In the genomic region with DNA sequence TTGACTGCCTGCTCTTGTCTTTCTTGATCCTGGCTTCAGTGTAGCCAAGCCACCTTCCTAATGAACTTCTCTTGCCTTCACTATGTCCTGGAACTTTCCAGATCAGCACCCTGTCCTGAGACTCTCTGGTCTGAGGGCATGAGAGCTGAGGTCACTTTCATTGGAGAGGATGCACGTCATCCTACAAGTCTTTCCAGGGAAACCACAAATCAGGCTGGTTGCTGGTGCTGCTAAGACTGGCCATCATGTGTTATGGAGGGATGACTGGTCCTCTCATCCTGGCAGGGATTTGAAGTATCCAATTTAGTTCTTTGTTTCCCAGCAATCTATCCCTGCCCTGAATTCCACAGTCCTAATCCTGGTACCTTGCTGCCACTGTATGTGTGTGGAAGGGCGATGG, we compare ENCODE assay signal across 24 cellular contexts.
DNase-seq lines count a peak whose midpoint lies in the region; ATAC-seq and TF ChIP-seq lines count a peak whose summit lies in the region.
"Had no signal": no experiment of that assay in that cellular context is flagged by ENCODE, and none has a peak within 500 bp of the region (broad histone marks: within the 10 kb centered on the region; RNA-seq: fewer than 3 reads in every experiment).

No MANE protein-coding gene starts in this region.

- peak overlapping the region; percentile 25 for H3K27ac Mint-ChIP-seq in neural progenitor cell

- intact Hi-C loops in IMR-90 (cut with micrococcal nuclease) = no loop called here

- CTCF ChIA-PET in IMR-90 (lab: Yijun Ruan, JAX) = no interaction called here

- H3K4me1 Mint-ChIP-seq in neural progenitor cell = no peaks in the 10 kb centered on the region

- H3K9me3 Mint-ChIP-seq in neural progenitor cell = no peaks in the 10 kb centered on the region

- peaks cover 2% of the 10 kb centered on the region for H3K27me3 Mint-ChIP-seq in neural progenitor cell (ENCODE audit: insufficient read depth, low read depth)

- H3K4ac ChIP-seq in IMR-90 (ENCODE audit: low read depth, low read length) (no peak overlapping the region), mesendoderm (ENCODE audit: low read depth, low read length) (no peak overlapping the region)

- in situ Hi-C loops in IMR-90 (cut with MboI; ENCODE audit: low sequenced_read_pairs) = no loop called here

- H4K5ac ChIP-seq in IMR-90 (ENCODE audit: low read depth, low read length) = no peak overlapping the region
- H4K5ac ChIP-seq in mesendoderm (ENCODE audit: low read length) = no peak overlapping the region

- H3K56ac ChIP-seq in IMR-90 (ENCODE audit: extremely low read depth, insufficient read depth, low read length) (no peak overlapping the region), mesendoderm (ENCODE audit: low read length) (no peak overlapping the region)

- H2AK9ac ChIP-seq in IMR-90 (replicated peaks; ENCODE audit: low read depth, low read length, poor library complexity) = no peak overlapping the region

- TF ChIP-seq CTCF in IMR-90 (conservative IDR thresholded peaks at IDR 0.05; ENCODE audit: low read depth, low read length) = no peak
- no peak for TF ChIP-seq CTCF in fibroblast of mammary gland (conservative IDR thresholded peaks at IDR 0.05; ENCODE audit: control insufficient read depth, insufficient read depth, low read depth, low read length)
- TF ChIP-seq CTCF in neural progenitor cell (IDR thresholded peaks at IDR 0.05) = no peak

- no TSS peak for BruUV-seq in IMR-90 (replicated peaks; lab: Mats Ljungman, UMichigan)

- H3K4me1 ChIP-seq in IMR-90 (ENCODE audit: control insufficient read depth, insufficient read depth, low read length) (peaks cover under 1% of the 10 kb centered on the region; the same call in 1 of the 2 replicates), neural progenitor cell (no peaks in the 10 kb centered on the region), mesendoderm (ENCODE audit: control insufficient read depth, low read depth, low read length) (no peaks in the 10 kb centered on the region)
- H3K4me1 ChIP-seq: A549, BE2C had no signal

- no peaks in the 10 kb centered on the region for H3K79me2 ChIP-seq in neural progenitor cell (ENCODE audit: low read depth)
- no peaks in the 10 kb centered on the region for H3K79me2 ChIP-seq in mesendoderm (ENCODE audit: control insufficient read depth, insufficient read depth, low read length)

- no peaks in the 10 kb centered on the region for H3F3A ChIP-seq in neural progenitor cell (ENCODE audit: low read depth)

- no peak for TF ChIP-seq RAD21 in IMR-90 (IDR thresholded peaks at IDR 0.05; ENCODE audit: low read length)

- ATAC-seq in IMR-90 (ENCODE audit: low read depth) = no peak
- ATAC-seq in HG02973 (IDR thresholded peaks at IDR 0.05; ENCODE audit: unreplicated experiment) = no peak
- ATAC-seq: A549, GM12878, HCT116 had no signal

- DNase-seq in EH (ENCODE audit: low read depth) (peak; percentile 8), IMR-90 (peak; percentile 12), fibroblast of mammary gland (ENCODE audit: low read depth) (peak; percentile 46), neural progenitor cell (ENCODE audit: low spot score) (no peak), NCI-H345 (lab: John Stamatoyannopoulos, UW) (no peak), NCI-H1694 treated with DMSO at 0.1 percent for 48 hours (lab: John Stamatoyannopoulos, UW) (no peak), mesendoderm (no peak)
- DNase-seq: BE2C, DMS53, GOT3, Kasumi-1, MM.1S, NCI-H1048, NCI-H1436, NCI-H2029 treated with DMSO at 0.1 percent for 48 hours, NCI-H226, NCI-H524, NCI-H774, OCI-M1, Right ventricle myocardium superior had no signal

- H2BK20ac ChIP-seq in IMR-90 (ENCODE audit: low read depth, low read length) = no peak overlapping the region

- WGBS in IMR-90 (ENCODE audit: extremely low coverage in 2 of 2, insufficient read length in 1 of 2), 2 experiments = no CpG with 5 or more reads among the region's 2 CpGs
- no CpG with 5 or more reads among the region's 2 CpGs for whole genome bisulfite sequencing in mesendoderm (ENCODE audit: extremely low coverage, insufficient coverage, low lambda C conversion rate)

- H3K9ac ChIP-seq in IMR-90 (ENCODE audit: low read depth, low read length) (no peak overlapping the region), neural progenitor cell (no peak overlapping the region), mesendoderm (ENCODE audit: low read length) (no peak overlapping the region)

- H4K8ac ChIP-seq in IMR-90 (ENCODE audit: low read depth in 2 of 2, low read length in 2 of 2) (no peak overlapping the region), mesendoderm (ENCODE audit: low read depth, low read length) (no peak overlapping the region)

- no peaks in the 10 kb centered on the region for H3K9me1 ChIP-seq in IMR-90 (ENCODE audit: insufficient read depth, low read length)

- H3K79me1 ChIP-seq in IMR-90 (ENCODE audit: low read depth in 1 of 2, low read length in 2 of 2) (no peaks in the 10 kb centered on the region), mesendoderm (ENCODE audit: low read length) (no peaks in the 10 kb centered on the region)

- H3K27me3 ChIP-seq in IMR-90 (ENCODE audit: control insufficient read depth, insufficient read depth, low read length) (no peaks in the 10 kb centered on the region), neural progenitor cell (no peaks in the 10 kb centered on the region), mesendoderm (ENCODE audit: insufficient read depth, low read length, poor library complexity) (no peaks in the 10 kb centered on the region)
- H3K27me3 ChIP-seq: BE2C had no signal

- H2BK15ac ChIP-seq in IMR-90 (ENCODE audit: low read depth, low read length) = no peak overlapping the region
- H2BK15ac ChIP-seq in mesendoderm (replicated peaks; ENCODE audit: low read depth) = no peak overlapping the region

- H3K4me3 ChIP-seq in IMR-90 (ENCODE audit: insufficient read depth, low read depth, low read length) = no peak overlapping the region
- H3K4me3 ChIP-seq in fibroblast of mammary gland (ENCODE audit: control insufficient read depth, low read depth, low read length) = no peak overlapping the region
- H3K4me3 ChIP-seq in neural progenitor cell = no peak overlapping the region
- H3K4me3 ChIP-seq in mesendoderm (ENCODE audit: low read length) = no peak overlapping the region
- H3K4me3 ChIP-seq: A549, GM12878 had no signal

- dilution Hi-C loops in IMR-90 (cut with HindIII; ENCODE audit: low sequenced_read_pairs, unreplicated experiment) = no loop called here

- H3K4me3 Mint-ChIP-seq in neural progenitor cell = no peak overlapping the region

- no peak overlapping the region for H3K27ac ChIP-seq in IMR-90 (ENCODE audit: insufficient read depth, low read length)
- no peak overlapping the region for H3K27ac ChIP-seq in neural progenitor cell
- H3K27ac ChIP-seq in mesendoderm (ENCODE audit: low read depth, low read length) = no peak overlapping the region
- H3K27ac ChIP-seq: A549 had no signal

- H3K18ac ChIP-seq in IMR-90 (ENCODE audit: low read depth, low read length) = no peak overlapping the region
- H3K18ac ChIP-seq in mesendoderm (ENCODE audit: low read length) = no peak overlapping the region

- no peak overlapping the region for H4K91ac ChIP-seq in IMR-90 (ENCODE audit: insufficient read depth, low read depth, low read length)

- no peak overlapping the region for H3K23ac ChIP-seq in IMR-90 (ENCODE audit: low read depth, low read length)
- no peak overlapping the region for H3K23ac ChIP-seq in mesendoderm (ENCODE audit: low read length)

- no peaks in the 10 kb centered on the region for H3K36me3 Mint-ChIP-seq in neural progenitor cell

- no peak for TF ChIP-seq POLR2A in IMR-90 (IDR thresholded peaks at IDR 0.05; ENCODE audit: low read depth, low read length)

- POLR2A ChIA-PET in IMR-90 (lab: Charles Lee; ENCODE audit: unreplicated experiment) = no interaction called here

- H2BK5ac ChIP-seq in IMR-90 (ENCODE audit: low read depth, low read length, poor library complexity, severe bottlenecking) (no peak overlapping the region), mesendoderm (ENCODE audit: low read length) (no peak overlapping the region)

- no peaks in the 10 kb centered on the region for H4K20me1 ChIP-seq in IMR-90 (ENCODE audit: insufficient read depth, low read length)
- no peaks in the 10 kb centered on the region for H4K20me1 ChIP-seq in neural progenitor cell (ENCODE audit: low read depth)

- no peak overlapping the region for H2BK120ac ChIP-seq in IMR-90 (ENCODE audit: low read depth, low read length)
- H2BK120ac ChIP-seq in mesendoderm (ENCODE audit: low read depth, low read length) = no peak overlapping the region

- H2AFZ ChIP-seq in IMR-90 (replicated peaks; ENCODE audit: low read length, poor library complexity) (no peak overlapping the region), neural progenitor cell (replicated peaks) (no peak overlapping the region)

- H2AK5ac ChIP-seq in IMR-90 (ENCODE audit: low read depth, low read length) (no peak overlapping the region), mesendoderm (ENCODE audit: low read length) (no peak overlapping the region)

- H3K4me2 ChIP-seq in IMR-90 (ENCODE audit: low read depth, low read length) = no peak overlapping the region
- H3K4me2 ChIP-seq in neural progenitor cell = no peak overlapping the region
- no peak overlapping the region for H3K4me2 ChIP-seq in mesendoderm (ENCODE audit: low read length)
- H3K4me2 ChIP-seq: A549 had no signal

- H3K9me3 ChIP-seq in IMR-90 (ENCODE audit: control insufficient read depth, insufficient read depth, low read length) (no peaks in the 10 kb centered on the region), neural progenitor cell (ENCODE audit: low read depth) (no peaks in the 10 kb centered on the region)
- H3K9me3 ChIP-seq: A549, BE2C had no signal

- H3K36me3 ChIP-seq in IMR-90 (ENCODE audit: control insufficient read depth, insufficient read depth, low read length) (no peaks in the 10 kb centered on the region), neural progenitor cell (no peaks in the 10 kb centered on the region), mesendoderm (ENCODE audit: control insufficient read depth, insufficient read depth, low read length) (no peaks in the 10 kb centered on the region)
- H3K36me3 ChIP-seq: BE2C had no signal

- H3K14ac ChIP-seq in IMR-90 (replicated peaks; ENCODE audit: low read depth, low read length) = no peak overlapping the region

TF ChIP-seq in IMR-90, 13 proteins besides CTCF, POLR2A, EP300 and RAD21 (continues in another document):
- TF ChIP-seq USF2 (IDR thresholded peaks at IDR 0.05; ENCODE audit: low read depth, low read length) (no peak), SMC3 (IDR thresholded peaks at IDR 0.05; ENCODE audit: low read depth, low read length) (no peak), CHD1 (IDR thresholded peaks at IDR 0.05; ENCODE audit: low read depth, low read length) (no peak), RCOR1 (IDR thresholded peaks at IDR 0.05; ENCODE audit: insufficient replicate concordance, low read length) (no peak)

Comparison
In these comparisons a context has a peak if more than half of its experiments do, and no peak if none do; other contexts are left out.
1. DNase-seq: peak in EH (single experiment), IMR-90 (single experiment) and fibroblast of mammary gland (single experiment); none in neural progenitor cell (single experiment), NCI-H345 (single experiment), NCI-H1694 treated with DMSO at 0.1 percent for 48 hours (single experiment) and mesendoderm (single experiment).